Comparison of ENCODE assay signal across 11 cellular contexts in genomic region chr22:46060292-46061123, GRCh38.
A peak's percentile ranks its signal among the peaks of the same experiment; 100 is the strongest.
DNase-seq lines count a peak whose midpoint lies in the region; ATAC-seq and TF ChIP-seq lines count a peak whose summit lies in the region.
"Had no signal": no experiment of that assay in that cellular context is flagged by ENCODE, and none has a peak within 500 bp of the region (broad histone marks: within the 10 kb centered on the region; RNA-seq: fewer than 3 reads in every experiment).

No MANE protein-coding gene starts in this region.

- TF ChIP-seq CTCF in LNCaP clone FGC (IDR thresholded peaks at IDR 0.05; ENCODE audit: control insufficient read depth, extremely low read depth, insufficient read depth) = no peak
- TF ChIP-seq CTCF in liver (IDR thresholded peaks at IDR 0.05; ENCODE audit: low read depth, low read length, missing input control) = no peak

- TF ChIP-seq RAD21 in liver (IDR thresholded peaks at IDR 0.05) = no peak

- whole genome bisulfite sequencing in liver = 82% methylated on average over 14 of the region's 14 CpGs

- H3K36me3 ChIP-seq in liver (ENCODE audit: control insufficient read depth in 4 of 4, insufficient read depth in 3 of 4, low read depth in 1 of 4, low read length in 3 of 4) = no peaks in the 10 kb centered on the region

- H3K4me1 ChIP-seq in liver (ENCODE audit: control insufficient read depth in 4 of 4, insufficient read depth in 4 of 4, low read length in 3 of 4) = peaks cover 6 to 39% (median 25%) of the 10 kb centered on the region in 4 donors

- H3K4me3 ChIP-seq in LNCaP clone FGC (ENCODE audit: low read depth, low read length) (peak overlapping the region; percentile 59), liver (ENCODE audit: low read depth in 1 of 3, low read length in 3 of 3) (peak overlapping the region in 2 of 3 donors; percentile 16 to 61)
- H3K4me3 ChIP-seq: SJSA1 had no signal

- ATAC-seq in GM19328 (IDR thresholded peaks at IDR 0.05; ENCODE audit: unreplicated experiment) = no peak

- H3K27me3 ChIP-seq in liver (ENCODE audit: control insufficient read depth in 4 of 4, insufficient read depth in 4 of 4, low read length in 3 of 4) = no peaks in the 10 kb centered on the region
- H3K27me3 ChIP-seq: SJSA1 had no signal

- DNase-seq in LNCaP clone FGC (ENCODE audit: low read depth) = no peak
- DNase-seq in caudate nucleus (lab: John Stamatoyannopoulos, UW) = no peak
- no peak for DNase-seq in stimulated activated CD4-positive, alpha-beta T cell treated with anti-CD3 and anti-CD28 coated beads, Interleukin-15, amount 100 ng/mL, for 24 hours
- no peak for DNase-seq in kidney glomerular epithelial cell (lab: John Stamatoyannopoulos, UW)
- no peak for DNase-seq in cerebellum (ENCODE audit: low spot score)
- DNase-seq: activated CD4-positive, alpha-beta T cell treated with anti-CD3 and anti-CD28 coated beads for 1 hour; NCI-H526 treated with DMSO at 0.1 percent for 48 hours had no signal

- H3K27ac ChIP-seq in caudate nucleus (ENCODE audit: low read depth, low read length) = peak overlapping the region; percentile 85
- H3K27ac ChIP-seq in liver (ENCODE audit: low read depth in 1 of 2, low read length in 2 of 2) = peak overlapping the region; percentile 9 to 39
- peak overlapping the region; percentile 98 for H3K27ac ChIP-seq in temporal lobe (ENCODE audit: low read depth, low read length)

- no peaks in the 10 kb centered on the region for H3K9me3 ChIP-seq in liver (ENCODE audit: control insufficient read depth in 4 of 4, low read length in 3 of 4)
- H3K9me3 ChIP-seq: SJSA1 had no signal

- no peak overlapping the region for H3K9ac ChIP-seq in liver (ENCODE audit: low read depth in 1 of 2, low read length in 2 of 2)

TF ChIP-seq in liver, 16 proteins besides CTCF, POLR2A, EP300 and RAD21:
- TF ChIP-seq GABPA (IDR thresholded peaks at IDR 0.05 in 1 of 2, conservative IDR thresholded peaks at IDR 0.05 in 1 of 2) (no peak), HNF4G (IDR thresholded peaks at IDR 0.05) (no peak), JUND (IDR thresholded peaks at IDR 0.05) (no peak), HNF4A (conservative IDR thresholded peaks at IDR 0.05) (no peak), MAX (IDR thresholded peaks at IDR 0.05) (no peak), EGR1 (IDR thresholded peaks at IDR 0.05; ENCODE audit: low read depth in 2 of 2) (no peak), FOXA1 (IDR thresholded peaks at IDR 0.05) (no peak), YY1 (IDR thresholded peaks at IDR 0.05) (no peak), REST (IDR thresholded peaks at IDR 0.05) (no peak), ZBTB33 (IDR thresholded peaks at IDR 0.05) (no peak)

Comparison
In these comparisons a context has a peak if more than half of its experiments do, and no peak if none do; other contexts are left out.
1. H3K27ac ChIP-seq: peak in every context shown above with its lines; median percentile 98 in temporal lobe; 85 in caudate nucleus; 24 in liver.